24 cellular contexts compared by ENCODE assay signal in the genomic region with DNA sequence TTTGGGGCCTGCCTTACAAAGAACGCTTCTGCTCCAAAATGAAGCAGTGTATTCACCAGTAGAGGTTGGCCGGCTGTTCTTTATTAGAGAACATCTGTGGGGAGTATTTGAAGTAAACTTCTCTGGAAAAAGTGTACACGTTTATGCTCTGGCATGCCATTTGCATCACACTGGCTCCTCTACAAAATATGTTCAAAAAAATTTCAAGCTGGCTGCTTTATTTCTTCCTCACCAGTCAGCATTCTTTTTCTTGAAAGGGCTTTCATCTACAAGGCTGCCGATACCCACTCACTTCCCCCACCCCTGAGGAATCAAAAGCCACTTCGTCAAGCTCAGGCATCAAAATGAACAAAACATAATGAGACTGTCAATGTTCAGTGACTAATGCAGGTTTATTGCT.
"Had no signal": no experiment of that assay in that cellular context is flagged by ENCODE, and none has a peak within 500 bp of the region (broad histone marks: within the 10 kb centered on the region; RNA-seq: fewer than 3 reads in every experiment).

No MANE protein-coding gene starts in this region.

- H3K4me3 ChIP-seq: esophagus muscularis mucosa, gastroesophageal sphincter, left ventricle myocardium inferior, lower lobe of right lung, neural progenitor cell, pancreas, stomach, thoracic aorta, transverse colon had no signal

- H3K4me3 Mint-ChIP-seq: immature natural killer cell; memory B cell; natural killer cell treated with Interleukin-12 subunit alpha and Interleukin-12 subunit beta and Interleukin-15 and Interleukin-18, amount 100 ng/mL, for 72 hours; neural progenitor cell had no signal

- ATAC-seq: gastroesophageal sphincter; left cardiac atrium; lower lobe of right lung; natural killer cell treated with Interleukin-12 subunit alpha and Interleukin-12 subunit beta and Interleukin-15 and Interleukin-18, amount 100 ng/mL, for 72 hours; pancreas; right cardiac atrium had no signal

- DNase-seq: effector memory CD4-positive, alpha-beta T cell; glutamatergic neuron; immature natural killer cell; kidney; left cardiac atrium; left ventricle myocardium inferior; lower lobe of right lung; midbrain; nucleus accumbens; pancreas; right cardiac atrium; small intestine; stimulated activated CD4-positive, alpha-beta T cell treated with anti-CD3 and anti-CD28 coated beads, Interleukin-12 subunit alpha, Interleukin-12 subunit beta, amount 100 ng/mL, for 4 hours; stimulated activated naive CD4-positive, alpha-beta T cell; stomach; substantia nigra; transverse colon had no signal

- H3K9me3 Mint-ChIP-seq: memory B cell, neural progenitor cell had no signal

- H3K27me3 Mint-ChIP-seq: natural killer cell treated with Interleukin-12 subunit alpha and Interleukin-12 subunit beta and Interleukin-15 and Interleukin-18, amount 100 ng/mL, for 72 hours had no signal

- H3K27ac Mint-ChIP-seq: immature natural killer cell; memory B cell; natural killer cell treated with Interleukin-12 subunit alpha and Interleukin-12 subunit beta and Interleukin-15 and Interleukin-18, amount 100 ng/mL, for 72 hours; neural progenitor cell; progenitor cell of endocrine pancreas had no signal

- H3K36me3 Mint-ChIP-seq: immature natural killer cell; memory B cell; natural killer cell treated with Interleukin-12 subunit alpha and Interleukin-12 subunit beta and Interleukin-15 and Interleukin-18, amount 100 ng/mL, for 72 hours; neural progenitor cell had no signal

- H3K4me1 Mint-ChIP-seq: immature natural killer cell, memory B cell had no signal
